In genomic region chr14:35385042-35385839, GRCh38 we compare ENCODE assay signal across 8 cellular contexts. TPM values are rescaled to one million over a fixed set of nuclear protein-coding genes. Genes with fewer than 3 reads are reported as not detected.
DNase-seq lines count a peak whose midpoint lies in the region; ATAC-seq and TF ChIP-seq lines count a peak whose summit lies in the region.

No MANE protein-coding gene starts in this region.

- H3K4me3 Mint-ChIP-seq in WTC11 = no peak overlapping the region

- DNase-seq in NCI-H1436 (lab: John Stamatoyannopoulos, UW) = peak; percentile 10
- DNase-seq in NCI-H1436 treated with DMSO at 0.1 percent for 48 hours (lab: John Stamatoyannopoulos, UW) = no peak
- DNase-seq in WTC11 (ENCODE audit: low spot score) = no peak
- DNase-seq in heart left ventricle = peak; percentile 85 to 91 (median 87)
- peak; percentile 83 for DNase-seq in putamen (ENCODE audit: low spot score)
- no peak for DNase-seq in stimulated activated CD4-positive, alpha-beta T cell treated with anti-CD3 and anti-CD28 coated beads, Interleukin-15, amount 100 ng/mL, for 24 hours
- DNase-seq in effector CD4-positive, alpha-beta T cell = no peak

- H3K4me3 ChIP-seq in heart left ventricle = no peak overlapping the region

- ATAC-seq in WTC11 (peak; percentile 43), heart left ventricle (peak; percentile 95 to 96 (median 95)), GM21786 (IDR thresholded peaks at IDR 0.05; ENCODE audit: unreplicated experiment) (no peak)

- TF ChIP-seq CTCF in WTC11 (IDR thresholded peaks at IDR 0.05) = no peak
- TF ChIP-seq CTCF in heart left ventricle (IDR thresholded peaks at IDR 0.05) = no peak

- no peak overlapping the region for H3K27ac Mint-ChIP-seq in WTC11

- intact Hi-C loops in heart left ventricle (cut with DNase I) = loop anchor here in 6 of 10 donors (1.0 to 5.0 kb wide), 4 partner anchors 19 to 93 kb away; partner anchors contain the start of genes PSMA6 (in 4 of the 6) and NFKBIA (in 2 of the 6)

- WGBS in heart left ventricle, 4 donors = 52 to 61% (median 55%) methylated on average over 15 of the region's 15 CpGs

- no peaks in the 10 kb centered on the region for H3K36me3 Mint-ChIP-seq in WTC11

- peak in 1 of 2 donors; percentile 39 for TF ChIP-seq POLR2A in heart left ventricle (IDR thresholded peaks at IDR 0.05)

- no peaks in the 10 kb centered on the region for H3K27me3 ChIP-seq in heart left ventricle

- no peaks in the 10 kb centered on the region for H3K9me3 ChIP-seq in heart left ventricle

- peak overlapping the region; percentile 61 to 95 (median 84) for H3K27ac ChIP-seq in heart left ventricle

- H3K36me3 ChIP-seq in heart left ventricle = no peaks in the 10 kb centered on the region

- peaks cover 11% of the 10 kb centered on the region for H3K4me1 Mint-ChIP-seq in WTC11

- CTCF ChIA-PET in WTC11 (lab: Charles Lee) = no interaction called here

- H3K9me3 Mint-ChIP-seq in WTC11 = no peaks in the 10 kb centered on the region

- peaks cover 9 to 37% (median 27%) of the 10 kb centered on the region in 12 donors for H3K4me1 ChIP-seq in heart left ventricle

- no peaks in the 10 kb centered on the region for H3K27me3 Mint-ChIP-seq in WTC11 (ENCODE audit: low read depth)

- POLR2A ChIA-PET in WTC11 (lab: Charles Lee) = no interaction called here

TF ChIP-seq in WTC11, 78 proteins besides CTCF, POLR2A, EP300 and RAD21:
- TF ChIP-seq, protein P1, sequence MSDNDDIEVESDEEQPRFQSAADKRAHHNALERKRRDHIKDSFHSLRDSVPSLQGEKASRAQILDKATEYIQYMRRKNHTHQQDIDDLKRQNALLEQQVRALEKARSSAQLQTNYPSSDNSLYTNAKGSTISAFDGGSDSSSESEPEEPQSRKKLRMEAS (CRISPR knock-in tag; IDR thresholded peaks at IDR 0.05) = no peak
- TF ChIP-seq, protein P2, sequence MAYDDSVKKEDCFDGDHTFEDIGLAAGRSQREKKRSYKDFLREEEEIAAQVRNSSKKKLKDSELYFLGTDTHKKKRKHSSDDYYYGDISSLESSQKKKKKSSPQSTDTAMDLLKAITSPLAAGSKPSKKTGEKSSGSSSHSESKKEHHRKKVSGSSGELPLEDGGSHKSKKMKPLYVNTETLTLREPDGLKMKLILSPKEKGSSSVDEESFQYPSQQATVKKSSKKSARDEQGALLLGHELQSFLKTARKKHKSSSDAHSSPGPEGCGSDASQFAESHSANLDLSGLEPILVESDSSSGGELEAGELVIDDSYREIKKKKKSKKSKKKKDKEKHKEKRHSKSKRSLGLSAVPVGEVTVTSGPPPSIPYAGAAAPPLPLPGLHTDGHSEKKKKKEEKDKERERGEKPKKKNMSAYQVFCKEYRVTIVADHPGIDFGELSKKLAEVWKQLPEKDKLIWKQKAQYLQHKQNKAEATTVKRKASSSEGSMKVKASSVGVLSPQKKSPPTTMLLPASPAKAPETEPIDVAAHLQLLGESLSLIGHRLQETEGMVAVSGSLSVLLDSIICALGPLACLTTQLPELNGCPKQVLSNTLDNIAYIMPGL (CRISPR knock-in tag; IDR thresholded peaks at IDR 0.05) = no peak
- TF ChIP-seq SP1 (CRISPR knock-in tag; conservative IDR thresholded peaks at IDR 0.05) = no peak
- TF ChIP-seq, protein P3, sequence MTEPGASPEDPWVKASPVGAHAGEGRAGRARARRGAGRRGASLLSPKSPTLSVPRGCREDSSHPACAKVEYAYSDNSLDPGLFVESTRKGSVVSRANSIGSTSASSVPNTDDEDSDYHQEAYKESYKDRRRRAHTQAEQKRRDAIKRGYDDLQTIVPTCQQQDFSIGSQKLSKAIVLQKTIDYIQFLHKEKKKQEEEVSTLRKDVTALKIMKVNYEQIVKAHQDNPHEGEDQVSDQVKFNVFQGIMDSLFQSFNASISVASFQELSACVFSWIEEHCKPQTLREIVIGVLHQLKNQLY (CRISPR knock-in tag; IDR thresholded peaks at IDR 0.05) = no peak
- no peak for TF ChIP-seq OVOL2 (CRISPR knock-in tag; IDR thresholded peaks at IDR 0.05; ENCODE audit: borderline replicate concordance)
- TF ChIP-seq ATF1 (CRISPR knock-in tag; IDR thresholded peaks at IDR 0.05) = no peak
- TF ChIP-seq ZBTB43 (CRISPR knock-in tag; IDR thresholded peaks at IDR 0.05) = no peak
- no peak for TF ChIP-seq CREB1 (CRISPR knock-in tag; IDR thresholded peaks at IDR 0.05)
- no peak for TF ChIP-seq ZMAT4 (CRISPR knock-in tag; IDR thresholded peaks at IDR 0.05)
- TF ChIP-seq, protein P4, sequence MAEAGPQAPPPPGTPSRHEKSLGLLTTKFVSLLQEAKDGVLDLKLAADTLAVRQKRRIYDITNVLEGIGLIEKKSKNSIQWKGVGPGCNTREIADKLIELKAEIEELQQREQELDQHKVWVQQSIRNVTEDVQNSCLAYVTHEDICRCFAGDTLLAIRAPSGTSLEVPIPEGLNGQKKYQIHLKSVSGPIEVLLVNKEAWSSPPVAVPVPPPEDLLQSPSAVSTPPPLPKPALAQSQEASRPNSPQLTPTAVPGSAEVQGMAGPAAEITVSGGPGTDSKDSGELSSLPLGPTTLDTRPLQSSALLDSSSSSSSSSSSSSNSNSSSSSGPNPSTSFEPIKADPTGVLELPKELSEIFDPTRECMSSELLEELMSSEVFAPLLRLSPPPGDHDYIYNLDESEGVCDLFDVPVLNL (CRISPR knock-in tag; IDR thresholded peaks at IDR 0.05; ENCODE audit: borderline replicate concordance, low read depth) = no peak
- TF ChIP-seq RORB (CRISPR knock-in tag; IDR thresholded peaks at IDR 0.05) = no peak
- no peak for TF ChIP-seq ZNF138 (CRISPR knock-in tag; conservative IDR thresholded peaks at IDR 0.05)
- no peak for TF ChIP-seq ZNF219 (CRISPR knock-in tag; IDR thresholded peaks at IDR 0.05; ENCODE audit: borderline replicate concordance)

RNA-seq across cellular contexts. Expression of gene NFKBIA, which starts 19.3 kb away (rescaled TPM):
- total RNA-seq in WTC11 (2021) (29.3 to 32.1 TPM (median 31.3 TPM) in 3 replicates), heart left ventricle (100 to 1,000 TPM in 3 of 9 donors, 10 to 100 TPM in 6; 42.7 to 193 (median 68.5) TPM)
- polyA plus RNA-seq in heart left ventricle = 10 to 100 TPM; 53.9 to 64.3 TPM

Comparison
In these comparisons a context has a peak if more than half of its experiments do, and no peak if none do; other contexts are left out.
1. DNase-seq: peak in NCI-H1436 (single experiment), heart left ventricle (5 of 5) and putamen (single experiment); none in NCI-H1436 treated with DMSO at 0.1 percent for 48 hours (single experiment), WTC11 (single experiment), stimulated activated CD4-positive, alpha-beta T cell treated with anti-CD3 and anti-CD28 coated beads, Interleukin-15, amount 100 ng/mL, for 24 hours (single experiment) and effector CD4-positive, alpha-beta T cell (single experiment).